In genomic region chr12:10153271-10154144, GRCh38 we compare ENCODE assay signal across 8 cellular contexts. TPM values are rescaled to one million over a fixed set of nuclear protein-coding genes. Genes with fewer than 3 reads are reported as not detected.
DNase-seq lines count a peak whose midpoint lies in the region; ATAC-seq and TF ChIP-seq lines count a peak whose summit lies in the region.

No MANE protein-coding gene starts in this region.

- in situ Hi-C loops in astrocyte of the cerebellum (cut with HindIII; ENCODE audit: low sequenced_read_pairs) = no loop called here

- H3K4me1 ChIP-seq in rectal smooth muscle tissue (ENCODE audit: control insufficient read depth, insufficient read depth, low read length) = no peaks in the 10 kb centered on the region
- H3K4me1 ChIP-seq in uterus = no peaks in the 10 kb centered on the region

- peak; percentile 74 for TF ChIP-seq CTCF in astrocyte of the cerebellum (IDR thresholded peaks at IDR 0.05; ENCODE audit: low read depth, low read length, missing control alignments)
- TF ChIP-seq CTCF in uterus (IDR thresholded peaks at IDR 0.05) = peak; percentile 67 to 82 (median 74)

- H3K36me3 ChIP-seq in MG63 (no peaks in the 10 kb centered on the region), rectal smooth muscle tissue (ENCODE audit: control insufficient read depth, insufficient read depth, low read length) (no peaks in the 10 kb centered on the region), uterus (no peaks in the 10 kb centered on the region)

- peak overlapping the region; percentile 51 for H3K9ac ChIP-seq in rectal smooth muscle tissue (ENCODE audit: low read length)

- H3K27ac ChIP-seq in rectal smooth muscle tissue (ENCODE audit: low read depth, low read length) (peak overlapping the region; percentile 80), uterus (peak overlapping the region; percentile 75 to 77)

- intact Hi-C loops in uterus (cut with DNase I; ENCODE audit: low total_unique reads) = no loop called here

- H3K9me3 ChIP-seq in MG63 (no peaks in the 10 kb centered on the region), uterus (no peaks in the 10 kb centered on the region)

- H3K4me3 ChIP-seq in MG63 = peak overlapping the region; percentile 39
- peak overlapping the region; percentile 49 for H3K4me3 ChIP-seq in astrocyte of the cerebellum (ENCODE audit: low read depth, low read length)
- peak overlapping the region; percentile 88 for H3K4me3 ChIP-seq in rectal smooth muscle tissue (ENCODE audit: low read length)
- H3K4me3 ChIP-seq in uterus = peak overlapping the region; percentile 45 to 49

- no peaks in the 10 kb centered on the region for H3K27me3 ChIP-seq in MG63
- H3K27me3 ChIP-seq in rectal smooth muscle tissue (ENCODE audit: control insufficient read depth, insufficient read depth, low read length) = no peaks in the 10 kb centered on the region
- no peaks in the 10 kb centered on the region for H3K27me3 ChIP-seq in uterus

- peak; percentile 78 for DNase-seq in AG08396 (ENCODE audit: low spot score)
- DNase-seq in MG63 = peak; percentile 78
- DNase-seq in T-helper 9 cell = peak; percentile 31
- peak; percentile 42 for DNase-seq in astrocyte of the cerebellum (ENCODE audit: low read depth)
- DNase-seq in hypothalamus (lab: John Stamatoyannopoulos, UW) = peak; percentile 31 to 88 (median 68)
- peak; percentile 59 to 66 for DNase-seq in uterus

- peak; percentile 52 for ATAC-seq in GM19372 (IDR thresholded peaks at IDR 0.05; ENCODE audit: low read depth, unreplicated experiment)

- peak in 1 of 2 donors; percentile 11 for TF ChIP-seq POLR2A in uterus (IDR thresholded peaks at IDR 0.05)

RNA-seq across cellular contexts. Expression of gene OLR1, which starts 18.4 kb away (rescaled TPM):
- total RNA-seq in MG63 (2014; rRNA removed; shearing (Covaris generic); ENCODE audit: low replicate concordance) = 8.6 and 15.3 TPM in 2 replicates
- total RNA-seq in uterus = under 1 TPM in 1 of 4 donors, not detected in 3; 0.41 TPM

RNA-seq across cellular contexts. Expression of gene CLEC7A, which starts 23.5 kb away (rescaled TPM):
- not detected in 2 replicates for total RNA-seq in MG63 (2014; rRNA removed; shearing (Covaris generic); ENCODE audit: low replicate concordance)
- 10 to 100 TPM in 1 of 4 donors, 1 to 10 TPM in 3; 2.8 to 14.4 (median 4.7) TPM for total RNA-seq in uterus

RNA-seq across cellular contexts. Expression of gene TMEM52B, which starts 25.3 kb away (rescaled TPM):
- not detected in 2 replicates for total RNA-seq in MG63 (2014; rRNA removed; shearing (Covaris generic); ENCODE audit: low replicate concordance)
- not detected for total RNA-seq in uterus

RNA-seq across cellular contexts. Expression of gene CLEC1A, which starts 54.7 kb away (rescaled TPM):
- total RNA-seq in MG63 (2014; rRNA removed; shearing (Covaris generic); ENCODE audit: low replicate concordance) = 0.30 TPM in 1 of 2 replicates, not detected in the other
- total RNA-seq in uterus = 10 to 100 TPM in 2 of 4 donors, 1 to 10 TPM in 2; 2.6 to 22.6 (median 13.8) TPM

RNA-seq across cellular contexts. Expression of gene GABARAPL1, which starts 59.2 kb away (rescaled TPM):
- total RNA-seq in MG63 (2014; rRNA removed; shearing (Covaris generic); ENCODE audit: low replicate concordance) = 29.2 and 29.7 TPM in 2 replicates
- 100 to 1,000 TPM in 1 of 4 donors, 10 to 100 TPM in 3; 42.9 to 216 (median 62.7) TPM for total RNA-seq in uterus

Comparison
In these comparisons a context has a peak if more than half of its experiments do, and no peak if none do; other contexts are left out.
1. Peak in every context shown above with its lines: DNase-seq, ATAC-seq, H3K4me3 ChIP-seq and H3K27ac ChIP-seq.